8 cellular contexts compared by ENCODE assay signal in the genomic region with DNA sequence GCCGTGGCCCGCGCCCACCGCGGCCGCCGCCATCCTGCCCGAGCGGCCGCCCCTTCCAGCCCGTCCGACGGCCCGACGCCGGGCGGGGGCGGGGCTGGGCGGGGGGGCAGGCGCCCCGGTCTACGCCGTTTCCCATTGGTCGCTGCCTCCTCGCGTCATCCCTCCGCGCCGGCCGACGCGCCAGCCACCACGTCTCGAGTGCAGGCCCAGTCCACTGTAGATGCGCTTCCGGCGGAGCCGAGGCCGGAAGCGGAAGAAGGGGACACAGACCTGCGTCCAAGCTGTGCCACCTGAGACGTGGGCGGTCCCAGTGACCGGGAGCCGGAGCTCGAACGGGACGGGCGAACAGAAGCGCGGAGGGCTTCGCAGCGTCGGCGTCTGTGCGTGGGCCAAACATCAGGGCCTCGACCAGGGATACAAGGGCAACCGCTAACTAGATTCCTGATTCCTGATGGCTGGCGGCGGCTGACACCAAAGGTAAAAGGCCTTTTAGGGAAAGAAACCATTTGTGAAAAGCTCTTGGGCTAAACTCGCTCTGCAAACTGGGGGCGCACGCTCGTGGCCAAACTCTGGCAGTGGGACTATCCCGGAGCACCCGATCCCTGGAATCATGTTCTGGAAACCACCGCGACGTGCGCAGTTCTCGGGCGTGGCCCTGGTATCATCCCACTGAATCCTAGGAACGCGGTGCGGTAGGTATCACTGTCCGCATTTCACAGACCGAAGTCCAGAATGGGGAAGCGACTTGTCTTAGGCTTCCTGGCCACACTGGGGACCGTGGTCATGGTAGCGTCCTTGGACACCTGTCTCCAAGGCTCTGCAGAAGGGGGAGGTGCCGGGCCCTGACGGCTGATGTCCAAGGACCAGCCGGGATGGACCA. TPM values are rescaled to one million over a fixed set of nuclear protein-coding genes. Genes with fewer than 3 reads are reported as not detected.
DNase-seq lines count a peak whose midpoint lies in the region; ATAC-seq and TF ChIP-seq lines count a peak whose summit lies in the region.

A gene (minus strand): TSS at position 84 of the 880 bp plus-strand sequence. CDS start 51 bp downstream, at position 33.

- DNase-seq in DMS53 (lab: John Stamatoyannopoulos, UW) (peak; percentile 98), PC-9 (peak; percentile 96 to 98), epithelial cell of proximal tubule (ENCODE audit: low read depth) (peak; percentile 42), mucosa of gallbladder (ENCODE audit: low spot score) (peak; percentile 96)
- peak; percentile 90 for DNase-seq in activated T-cell treated with anti-CD3 and anti-CD28 coated beads, Interleukin-2, amount 50 U/mL, for 1 hour
- peak; percentile 90 for DNase-seq in stimulated activated CD8-positive, alpha-beta memory T cell treated with anti-CD3 and anti-CD28 coated beads, Interleukin-4, amount 100 ng/mL, for 24 hours (ENCODE audit: low read depth)

- peak within 1 kb of the TSS; percentile 94 for H3K4me2 ChIP-seq in PC-9

- TF ChIP-seq EP300 in Ishikawa (IDR thresholded peaks at IDR 0.05; ENCODE audit: borderline replicate concordance) = no peak

- H3K79me2 ChIP-seq in PC-9 (ENCODE audit: low read depth) = peaks cover 81% of the 10 kb centered on the region

- peaks cover 15% of the 10 kb centered on the region for H4K20me1 ChIP-seq in PC-9 (ENCODE audit: insufficient read depth)

- H3K9me3 ChIP-seq in PC-9 (ENCODE audit: insufficient read depth, low read depth) = no peaks in the 10 kb centered on the region

- peak; percentile 84 for ATAC-seq in GM21619 (IDR thresholded peaks at IDR 0.05; ENCODE audit: unreplicated experiment)

- H2AFZ ChIP-seq in PC-9 = peak within 1 kb of the TSS; percentile 83

- intact Hi-C loops in PC-9 (cut with micrococcal nuclease; ENCODE audit: unreplicated experiment) = no loop called here

- H3K36me3 ChIP-seq in PC-9 (ENCODE audit: low read depth) = peaks cover 11% of the 10 kb centered on the region

- peak; percentile 8; the same call in 1 of the 2 replicates for TF ChIP-seq RAD21 in Ishikawa (IDR thresholded peaks at IDR 0.05; ENCODE audit: low read depth)

- H3K27me3 ChIP-seq in PC-9 (ENCODE audit: insufficient read depth, low read depth) = no peaks in the 10 kb centered on the region

- H3F3A ChIP-seq in PC-9 (ENCODE audit: insufficient read depth, low read depth) = peaks cover 45% of the 10 kb centered on the region

- POLR2A ChIA-PET in PC-9 (lab: Charles Lee; ENCODE audit: unreplicated experiment) = interaction anchor here (0.6 kb wide), 1 partner anchor 744 kb away, joined by 4 read pairs; no protein-coding TSS in a partner anchor

- H3K9me2 ChIP-seq in PC-9 (ENCODE audit: insufficient read depth) = no peaks in the 10 kb centered on the region

- H3K4me1 ChIP-seq in PC-9 (replicated peaks; ENCODE audit: insufficient read depth) = peaks cover 46% of the 10 kb centered on the region

- TF ChIP-seq CTCF in PC-9 (conservative IDR thresholded peaks at IDR 0.05) (no peak; the same call in 1 of the 2 replicates), epithelial cell of proximal tubule (conservative IDR thresholded peaks at IDR 0.05; ENCODE audit: low read depth, low read length) (no peak)

- H3K27ac ChIP-seq in PC-9 = peak within 1 kb of the TSS; percentile 93

- CTCF ChIA-PET in PC-9 (lab: Charles Lee) = no interaction called here

- H3K4me3 ChIP-seq in PC-9 (peak within 1 kb of the TSS; percentile 84), epithelial cell of proximal tubule (ENCODE audit: low read depth, low read length) (peak within 1 kb of the TSS; percentile 93)

- TSS peak; percentile 45 for BruUV-seq in PC-9 (replicated peaks; lab: Mats Ljungman, UMichigan)

TF ChIP-seq in Ishikawa, 13 proteins besides CTCF, POLR2A, EP300 and RAD21:
- TF ChIP-seq TCF12 (IDR thresholded peaks at IDR 0.05; ENCODE audit: low read depth) = peak; percentile 50; the same call in 1 of the 2 replicates
- TF ChIP-seq CREB1 (IDR thresholded peaks at IDR 0.05; ENCODE audit: low read depth) = peak; percentile 99
- TF ChIP-seq EGR1 (IDR thresholded peaks at IDR 0.05) = peak; percentile 83
- TF ChIP-seq FOXM1 (IDR thresholded peaks at IDR 0.05; ENCODE audit: borderline replicate concordance, low read depth) = no peak
- TF ChIP-seq, protein P1, sequence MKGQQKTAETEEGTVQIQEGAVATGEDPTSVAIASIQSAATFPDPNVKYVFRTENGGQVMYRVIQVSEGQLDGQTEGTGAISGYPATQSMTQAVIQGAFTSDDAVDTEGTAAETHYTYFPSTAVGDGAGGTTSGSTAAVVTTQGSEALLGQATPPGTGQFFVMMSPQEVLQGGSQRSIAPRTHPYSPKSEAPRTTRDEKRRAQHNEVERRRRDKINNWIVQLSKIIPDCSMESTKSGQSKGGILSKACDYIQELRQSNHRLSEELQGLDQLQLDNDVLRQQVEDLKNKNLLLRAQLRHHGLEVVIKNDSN (IDR thresholded peaks at IDR 0.05) = peak; percentile 62
- TF ChIP-seq, protein P2, sequence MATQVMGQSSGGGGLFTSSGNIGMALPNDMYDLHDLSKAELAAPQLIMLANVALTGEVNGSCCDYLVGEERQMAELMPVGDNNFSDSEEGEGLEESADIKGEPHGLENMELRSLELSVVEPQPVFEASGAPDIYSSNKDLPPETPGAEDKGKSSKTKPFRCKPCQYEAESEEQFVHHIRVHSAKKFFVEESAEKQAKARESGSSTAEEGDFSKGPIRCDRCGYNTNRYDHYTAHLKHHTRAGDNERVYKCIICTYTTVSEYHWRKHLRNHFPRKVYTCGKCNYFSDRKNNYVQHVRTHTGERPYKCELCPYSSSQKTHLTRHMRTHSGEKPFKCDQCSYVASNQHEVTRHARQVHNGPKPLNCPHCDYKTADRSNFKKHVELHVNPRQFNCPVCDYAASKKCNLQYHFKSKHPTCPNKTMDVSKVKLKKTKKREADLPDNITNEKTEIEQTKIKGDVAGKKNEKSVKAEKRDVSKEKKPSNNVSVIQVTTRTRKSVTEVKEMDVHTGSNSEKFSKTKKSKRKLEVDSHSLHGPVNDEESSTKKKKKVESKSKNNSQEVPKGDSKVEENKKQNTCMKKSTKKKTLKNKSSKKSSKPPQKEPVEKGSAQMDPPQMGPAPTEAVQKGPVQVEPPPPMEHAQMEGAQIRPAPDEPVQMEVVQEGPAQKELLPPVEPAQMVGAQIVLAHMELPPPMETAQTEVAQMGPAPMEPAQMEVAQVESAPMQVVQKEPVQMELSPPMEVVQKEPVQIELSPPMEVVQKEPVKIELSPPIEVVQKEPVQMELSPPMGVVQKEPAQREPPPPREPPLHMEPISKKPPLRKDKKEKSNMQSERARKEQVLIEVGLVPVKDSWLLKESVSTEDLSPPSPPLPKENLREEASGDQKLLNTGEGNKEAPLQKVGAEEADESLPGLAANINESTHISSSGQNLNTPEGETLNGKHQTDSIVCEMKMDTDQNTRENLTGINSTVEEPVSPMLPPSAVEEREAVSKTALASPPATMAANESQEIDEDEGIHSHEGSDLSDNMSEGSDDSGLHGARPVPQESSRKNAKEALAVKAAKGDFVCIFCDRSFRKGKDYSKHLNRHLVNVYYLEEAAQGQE (IDR thresholded peaks at IDR 0.05; ENCODE audit: low read depth) = no peak
- peak; percentile 33; the same call in 1 of the 2 replicates for TF ChIP-seq NFIC (IDR thresholded peaks at IDR 0.05)
- TF ChIP-seq YY1 (IDR thresholded peaks at IDR 0.05; ENCODE audit: low read depth) = no peak; the same call in 1 of the 2 replicates
- TF ChIP-seq CEBPB (IDR thresholded peaks at IDR 0.05) = no peak
- TF ChIP-seq, protein P3, sequence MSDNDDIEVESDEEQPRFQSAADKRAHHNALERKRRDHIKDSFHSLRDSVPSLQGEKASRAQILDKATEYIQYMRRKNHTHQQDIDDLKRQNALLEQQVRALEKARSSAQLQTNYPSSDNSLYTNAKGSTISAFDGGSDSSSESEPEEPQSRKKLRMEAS (IDR thresholded peaks at IDR 0.05) = peak; percentile 79
- TF ChIP-seq TAF1 (IDR thresholded peaks at IDR 0.05; ENCODE audit: low read depth) = peak; percentile 96
- no peak for TF ChIP-seq ZBTB7A (IDR thresholded peaks at IDR 0.05; ENCODE audit: low read depth)
- TF ChIP-seq TEAD4 (IDR thresholded peaks at IDR 0.05) = no peak

RNA-seq across cellular contexts. Expression of the gene that starts here (rescaled TPM):
- total RNA-seq in PC-9 (2021) (61.0 and 65.3 TPM in 2 replicates), epithelial cell of proximal tubule (26.9 and 33.0 TPM in 2 replicates), mucosa of gallbladder (43.0 TPM)

Comparison
In these comparisons a context has a peak if more than half of its experiments do, and no peak if none do; other contexts are left out.
1. Peak in every context shown above with its lines: DNase-seq, ATAC-seq, H3K4me3 ChIP-seq and H3K27ac ChIP-seq.
2. DNase-seq: peak in every context shown above with its lines; median percentile 98 in DMS53; 97 in PC-9; 96 in mucosa of gallbladder; 90 in activated T-cell treated with anti-CD3 and anti-CD28 coated beads, Interleukin-2, amount 50 U/mL, for 1 hour; 90 in stimulated activated CD8-positive, alpha-beta memory T cell treated with anti-CD3 and anti-CD28 coated beads, Interleukin-4, amount 100 ng/mL, for 24 hours; 42 in epithelial cell of proximal tubule.